In genomic region chr6:64010646-64011045, GRCh38 we compare ENCODE assay signal across 21 cellular contexts.
DNase-seq lines count a peak whose midpoint lies in the region; ATAC-seq and TF ChIP-seq lines count a peak whose summit lies in the region.
"Had no signal": no experiment of that assay in that cellular context is flagged by ENCODE, and none has a peak within 500 bp of the region (broad histone marks: within the 10 kb centered on the region; RNA-seq: fewer than 3 reads in every experiment).

No MANE protein-coding gene starts in this region.

- H3K27ac ChIP-seq in thyroid gland = peak overlapping the region; percentile 5 to 69 (median 43)
- H3K27ac ChIP-seq: A549, C4-2B had no signal

- H3K4me3 ChIP-seq in thyroid gland (replicated peaks in 1 of 3) = no peak overlapping the region
- H3K4me3 ChIP-seq: A549, GM12878, GM23338, HAP-1 had no signal

- no peak for TF ChIP-seq POLR2A in thyroid gland (IDR thresholded peaks at IDR 0.05)

- no peaks in the 10 kb centered on the region for H3K27me3 ChIP-seq in thyroid gland
- H3K27me3 ChIP-seq: BE2C had no signal

- 96% methylated on average over 3 of the region's 3 CpGs for WGBS in thyroid gland, 2 donors

- no peaks in the 10 kb centered on the region for H3K36me3 ChIP-seq in thyroid gland
- H3K36me3 ChIP-seq: BE2C, HAP-1 had no signal

- no peak for ATAC-seq in HG03097 (IDR thresholded peaks at IDR 0.05; ENCODE audit: low FRiP score, unreplicated experiment)
- ATAC-seq: A549; CD8-positive, alpha-beta T cell; GM23338 had no signal

- no peaks in the 10 kb centered on the region for H3K9me3 ChIP-seq in thyroid gland
- H3K9me3 ChIP-seq: A549, BE2C, Caco-2, HAP-1 had no signal

- no peak for TF ChIP-seq CTCF in thyroid gland (IDR thresholded peaks at IDR 0.05)

- peaks cover 10 to 21% of the 10 kb centered on the region in 2 donors for H3K4me1 ChIP-seq in thyroid gland
- H3K4me1 ChIP-seq: A549, HAP-1 had no signal

- intact Hi-C loops in thyroid gland (cut with DNase I) = loop anchor here (10.0 kb wide), 1 partner anchor 314 kb away; no protein-coding TSS in a partner anchor

- DNase-seq in NCI-H2171 treated with DMSO at 0.1 percent for 48 hours (lab: John Stamatoyannopoulos, UW) (peak; percentile 33), NCI-H2171 (lab: John Stamatoyannopoulos, UW) (no peak), NCI-H69 (lab: John Stamatoyannopoulos, UW) (peak; percentile 12), thyroid gland (no peak)
- no peak for DNase-seq in stimulated activated CD4-positive, alpha-beta T cell treated with anti-CD3 and anti-CD28 coated beads, Interleukin-4, amount 100 ng/mL, for 1 hour
- DNase-seq: 8988T; ACHN; AML-193; Caco-2; CD4-positive, CD25-positive, alpha-beta regulatory T cell; CD8-positive, alpha-beta T cell; DMS53; DMS79 treated with DMSO at 0.1 percent for 48 hours; HFFc6 had no signal

Comparison
In these comparisons a context has a peak if more than half of its experiments do, and no peak if none do; other contexts are left out.
1. DNase-seq: peak in NCI-H2171 treated with DMSO at 0.1 percent for 48 hours (single experiment) and NCI-H69 (single experiment); none in NCI-H2171 (single experiment), thyroid gland (0 of 2) and stimulated activated CD4-positive, alpha-beta T cell treated with anti-CD3 and anti-CD28 coated beads, Interleukin-4, amount 100 ng/mL, for 1 hour (single experiment).